In the genomic region with DNA sequence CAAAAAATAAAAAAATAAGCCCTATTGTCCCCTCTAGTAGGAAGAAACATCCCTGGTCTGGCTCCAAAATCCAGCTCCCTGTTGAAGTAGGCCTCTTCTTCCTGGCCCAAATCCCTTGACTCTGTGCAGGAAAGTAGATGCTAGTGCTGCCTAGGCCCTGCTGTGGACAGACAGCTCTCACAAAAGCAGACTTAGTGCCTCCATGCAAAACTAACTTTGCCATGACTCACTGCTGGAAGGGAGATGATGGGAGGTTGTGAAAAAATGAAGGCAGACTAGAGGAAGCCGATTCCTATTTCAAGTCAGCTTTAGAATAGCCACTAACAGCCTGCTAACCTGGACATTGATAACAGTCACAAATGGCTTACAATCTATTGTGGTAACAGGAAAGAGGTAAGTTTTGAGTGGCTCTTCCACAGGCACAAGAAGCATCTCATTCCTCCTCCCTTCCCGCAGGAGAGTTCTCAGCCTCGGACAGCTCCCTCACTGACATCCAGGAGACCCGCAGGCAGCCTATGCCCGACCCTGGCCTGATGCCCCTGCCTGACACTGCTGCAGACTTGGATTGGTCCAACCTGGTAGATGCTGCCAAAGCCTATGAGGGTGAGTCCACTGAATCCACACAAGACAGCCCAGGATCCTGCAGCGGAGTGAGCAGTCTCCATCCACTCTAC, we compare ENCODE assay signal across 19 cellular contexts.
DNase-seq lines count a peak whose midpoint lies in the region; ATAC-seq and TF ChIP-seq lines count a peak whose summit lies in the region.
"Had no signal": no experiment of that assay in that cellular context is flagged by ENCODE, and none has a peak within 500 bp of the region (broad histone marks: within the 10 kb centered on the region; RNA-seq: fewer than 3 reads in every experiment).

No MANE protein-coding gene starts in this region.

- H3K27me3 ChIP-seq in fibroblast of lung (ENCODE audit: control insufficient read depth, insufficient read depth, low read length), result no peaks in the 10 kb centered on the region
- H3K27me3 ChIP-seq in smooth muscle cell (ENCODE audit: low read depth), result no peaks in the 10 kb centered on the region
- no peaks in the 10 kb centered on the region for H3K27me3 ChIP-seq in psoas muscle (ENCODE audit: insufficient read depth in 3 of 3, low read length in 2 of 3)
- H3K27me3 ChIP-seq: BLaER1 treated with 17β-estradiol and CSF1 and Interleukin-3, amounts not matched to agents 10 nM and 100 nM had no signal

- peaks cover 2% of the 10 kb centered on the region for H3K4me1 ChIP-seq in fibroblast of lung (ENCODE audit: control insufficient read depth, extremely low read depth, insufficient read depth, low read length)
- H3K4me1 ChIP-seq in smooth muscle cell (ENCODE audit: low read depth), result no peaks in the 10 kb centered on the region
- no peaks in the 10 kb centered on the region for H3K4me1 ChIP-seq in psoas muscle
- H3K4me1 ChIP-seq: BLaER1 treated with 17β-estradiol and CSF1 and Interleukin-3, amounts not matched to agents 10 nM and 100 nM had no signal

- intact Hi-C loops in psoas muscle (cut with DNase I), result no loop called here

- no peak overlapping the region for H3K4me3 ChIP-seq in fibroblast of lung (replicated peaks in 1 of 4; ENCODE audit: control extremely low read depth in 1 of 4, insufficient read depth in 1 of 4, low read depth in 3 of 4, low read length in 4 of 4)
- no peak overlapping the region for H3K4me3 ChIP-seq in smooth muscle cell
- no peak overlapping the region for H3K4me3 ChIP-seq in psoas muscle
- H3K4me3 ChIP-seq: BLaER1 treated with 17β-estradiol and CSF1 and Interleukin-3, amounts not matched to agents 10 nM and 100 nM had no signal

- H3K9me3 ChIP-seq in fibroblast of lung (ENCODE audit: control insufficient read depth, insufficient read depth, low read depth, low read length) (no peaks in the 10 kb centered on the region), smooth muscle cell (replicated peaks; ENCODE audit: low read depth) (no peaks in the 10 kb centered on the region), psoas muscle (no peaks in the 10 kb centered on the region)
- H3K9me3 ChIP-seq: BLaER1 treated with 17β-estradiol and CSF1 and Interleukin-3, amounts not matched to agents 10 nM and 100 nM had no signal

- DNase-seq in GM03348 (ENCODE audit: low spot score) (peak; percentile 75), fibroblast of lung (ENCODE audit: low read depth in 2 of 2) (peak; percentile 50 to 82), smooth muscle cell (lab: John Stamatoyannopoulos, UW; ENCODE audit: unreplicated experiment) (no peak), psoas muscle (no peak), putamen (ENCODE audit: low spot score) (no peak), NCI-H526 treated with DMSO at 0.1 percent for 48 hours (lab: John Stamatoyannopoulos, UW) (no peak)
- DNase-seq: activated CD4-positive, alpha-beta T cell treated with anti-CD3 and anti-CD28 coated beads, Interleukin-2, amount 10 ng/mL, durations not matched to agents 24 days and 14 days; amniotic stem cell; DMS153; effector memory CD4-positive, alpha-beta T cell; H9; NCI-H1048; NCI-H2171; NK-92 treated with Interleukin-12 subunit alpha and Interleukin-12 subunit beta, amount 100 ng/mL, for 24 hours; SHP77 treated with DMSO at 0.1 percent for 48 hours had no signal

- TF ChIP-seq CTCF in fibroblast of lung (conservative IDR thresholded peaks at IDR 0.05 in 1 of 2, IDR thresholded peaks at IDR 0.05 in 1 of 2; ENCODE audit: low read depth in 1 of 2, low read length in 2 of 2), result no peak
- no peak for TF ChIP-seq CTCF in smooth muscle cell (IDR thresholded peaks at IDR 0.05; ENCODE audit: borderline replicate concordance, insufficient read depth, poor library complexity, severe bottlenecking)
- no peak for TF ChIP-seq CTCF in psoas muscle (IDR thresholded peaks at IDR 0.05)

- WGBS in smooth muscle cell (ENCODE audit: low lambda C conversion rate), result 73% methylated on average over 6 of the region's 6 CpGs
- WGBS in psoas muscle, 3 donors, result 86 to 91% (median 89%) methylated on average over 6 of the region's 6 CpGs

- no peak overlapping the region for H3K27ac ChIP-seq in fibroblast of lung (ENCODE audit: insufficient read depth, low read length)
- peak overlapping the region; percentile 71 for H3K27ac ChIP-seq in smooth muscle cell (ENCODE audit: low read depth)
- no peak overlapping the region for H3K27ac ChIP-seq in psoas muscle
- H3K27ac ChIP-seq: BLaER1 treated with 17β-estradiol and CSF1 and Interleukin-3, amounts not matched to agents 10 nM and 100 nM had no signal

- ATAC-seq in SK-N-SH treated with all-trans-retinoic acid at 6 μM for 48 hours, result peak; percentile 92
- no peak for ATAC-seq in psoas muscle
- no peak for ATAC-seq in HG03135 (IDR thresholded peaks at IDR 0.05; ENCODE audit: unreplicated experiment)
- ATAC-seq: sciatic nerve had no signal

- H2AFZ ChIP-seq in fibroblast of lung (ENCODE audit: low read length) (no peak overlapping the region), smooth muscle cell (ENCODE audit: low read depth) (no peak overlapping the region)

- H3K79me2 ChIP-seq in fibroblast of lung (ENCODE audit: control insufficient read depth, insufficient read depth, low read length) (no peaks in the 10 kb centered on the region), smooth muscle cell (ENCODE audit: low read depth) (no peaks in the 10 kb centered on the region)

- peaks cover 5% of the 10 kb centered on the region for H3F3A ChIP-seq in smooth muscle cell (ENCODE audit: low read depth)

- H3K4me2 ChIP-seq in fibroblast of lung (ENCODE audit: extremely low read depth, insufficient read depth, low read length), result no peak overlapping the region
- peak overlapping the region; percentile 43 for H3K4me2 ChIP-seq in smooth muscle cell
- H3K4me2 ChIP-seq: BLaER1 treated with 17β-estradiol and CSF1 and Interleukin-3, amounts not matched to agents 10 nM and 100 nM had no signal

- H3K9ac ChIP-seq in fibroblast of lung (ENCODE audit: insufficient read depth, low read length) (no peak overlapping the region), smooth muscle cell (ENCODE audit: low read depth) (no peak overlapping the region)
- H3K9ac ChIP-seq: BLaER1 treated with 17β-estradiol and CSF1 and Interleukin-3, amounts not matched to agents 10 nM and 100 nM had no signal

- peaks cover 3% of the 10 kb centered on the region for H3K36me3 ChIP-seq in fibroblast of lung (ENCODE audit: control insufficient read depth, insufficient read depth, low read length)
- H3K36me3 ChIP-seq in smooth muscle cell (ENCODE audit: low read depth), result peaks cover 8% of the 10 kb centered on the region
- peaks cover 0 to 12% of the 10 kb centered on the region in 2 donors for H3K36me3 ChIP-seq in psoas muscle (ENCODE audit: insufficient read depth in 1 of 2, low read depth in 1 of 2)

- H4K20me1 ChIP-seq in fibroblast of lung (ENCODE audit: control insufficient read depth, extremely low read depth, insufficient read depth, low read length), result no peaks in the 10 kb centered on the region
- H4K20me1 ChIP-seq in smooth muscle cell (ENCODE audit: low read depth), result peaks cover 6% of the 10 kb centered on the region

TF ChIP-seq in SK-N-SH treated with all-trans-retinoic acid at 6 μM for 48 hours, 23 proteins besides CTCF, POLR2A, EP300 and RAD21:
- TF ChIP-seq ARNTL (CRISPR knock-in tag; IDR thresholded peaks at IDR 0.05; ENCODE audit: borderline replicate concordance, low read depth) (no peak), ZNF70 (CRISPR knock-in tag; IDR thresholded peaks at IDR 0.05) (no peak), GLIS3 (CRISPR knock-in tag; IDR thresholded peaks at IDR 0.05) (no peak), ZNF565 (CRISPR knock-in tag; conservative IDR thresholded peaks at IDR 0.05; ENCODE audit: low read depth) (no peak), TCF4 (CRISPR knock-in tag; IDR thresholded peaks at IDR 0.05; ENCODE audit: borderline replicate concordance) (no peak), BACH2 (CRISPR knock-in tag; IDR thresholded peaks at IDR 0.05; ENCODE audit: borderline replicate concordance) (no peak), SNAI2 (CRISPR knock-in tag; IDR thresholded peaks at IDR 0.05) (no peak), TOX (CRISPR knock-in tag; IDR thresholded peaks at IDR 0.05; ENCODE audit: borderline replicate concordance) (no peak), CREB5 (CRISPR knock-in tag; IDR thresholded peaks at IDR 0.05; ENCODE audit: low read depth) (no peak)

Comparison
In these comparisons a context has a peak if more than half of its experiments do, and no peak if none do; other contexts are left out.
1. DNase-seq: peak in GM03348 (single experiment) and fibroblast of lung (2 of 2); none in smooth muscle cell (single experiment), psoas muscle (0 of 2), putamen (single experiment) and NCI-H526 treated with DMSO at 0.1 percent for 48 hours (single experiment).